ENCODE assay signal across 29 cellular contexts in genomic region chr10:93408788-93409187, GRCh38.
DNase-seq lines count a peak whose midpoint lies in the region; FAIRE-seq lines count a peak whose summit lies in the region.
"Had no signal": no experiment of that assay in that cellular context is flagged by ENCODE, and none has a peak within 500 bp of the region (broad histone marks: within the 10 kb centered on the region; RNA-seq: fewer than 3 reads in every experiment).

No MANE protein-coding gene starts in this region.

- H3K27me3 ChIP-seq in small intestine (ENCODE audit: control insufficient read depth in 2 of 2, insufficient read depth in 2 of 2, low read length in 2 of 2) = no peaks in the 10 kb centered on the region
- H3K27me3 ChIP-seq in effector memory CD4-positive, alpha-beta T cell (replicated peaks; ENCODE audit: control insufficient read depth, insufficient read depth, low read length, poor library complexity, severe bottlenecking) = no peaks in the 10 kb centered on the region
- H3K27me3 ChIP-seq: adrenal gland, gastrocnemius medialis, pancreas, spleen had no signal

- CTCF ChIA-PET in activated naive CD4-positive, alpha-beta T cell treated with anti-CD3 and anti-CD28 coated beads, Interleukin-2, amount 10 ng/mL, durations not matched to agents 7 days and 5 days (lab: Charles Lee) = interaction anchor here (1.5 kb wide), 1 partner anchor 32 kb away, joined by 4 read pairs; no protein-coding TSS in a partner anchor

- H3K27ac ChIP-seq in epithelial cell of prostate = peak overlapping the region; percentile 84
- no peak overlapping the region for H3K27ac ChIP-seq in small intestine (ENCODE audit: low read depth in 1 of 2, low read length in 1 of 2)
- H3K27ac ChIP-seq in effector memory CD4-positive, alpha-beta T cell (ENCODE audit: insufficient read depth, low read length, poor library complexity, severe bottlenecking) = no peak overlapping the region
- H3K27ac ChIP-seq: adrenal gland, gastrocnemius medialis, lower lobe of right lung, pancreas, spleen had no signal

- no peaks in the 10 kb centered on the region for H3K4me1 ChIP-seq in small intestine (ENCODE audit: control insufficient read depth in 2 of 2, insufficient read depth in 1 of 2, low read depth in 1 of 2, low read length in 1 of 2)
- peaks cover 27% of the 10 kb centered on the region for H3K4me1 ChIP-seq in effector memory CD4-positive, alpha-beta T cell (ENCODE audit: control insufficient read depth, insufficient read depth, low read length, poor library complexity, severe bottlenecking)
- H3K4me1 ChIP-seq: adrenal gland, gastrocnemius medialis, pancreas had no signal

- DNase-seq in activated naive CD4-positive, alpha-beta T cell treated with anti-CD3 and anti-CD28 coated beads, Interleukin-2, amount 10 ng/mL, durations not matched to agents 7 days and 5 days = no peak
- DNase-seq in NCI-H146 (lab: John Stamatoyannopoulos, UW) (peak; percentile 62), epithelial cell of prostate (ENCODE audit: low read depth, low spot score) (no peak), small intestine (peak; percentile 29), NCI-H2081 (lab: John Stamatoyannopoulos, UW) (no peak), NCI-H2227 treated with DMSO at 0.1 percent for 48 hours (lab: John Stamatoyannopoulos, UW) (no peak)
- DNase-seq in effector memory CD4-positive, alpha-beta T cell = no peak
- DNase-seq: activated CD4-positive, alpha-beta memory T cell treated with anti-CD3 and anti-CD28 coated beads for 36 hours; activated naive CD4-positive, alpha-beta T cell treated with Interleukin-2 at 50 U/mL for 16 hours; adrenal gland; CD4-positive, CD25-positive, alpha-beta regulatory T cell; DMS 273 treated with DMSO at 0.1 percent for 48 hours; gastrocnemius medialis; HCEC 1CT; Kasumi-1; lower lobe of right lung; NCI-H1436; pancreas; right cardiac atrium; RPMI8226; spleen; stimulated activated CD4-positive, alpha-beta T cell treated with anti-CD3 and anti-CD28 coated beads, Interleukin-2, amount 100 ng/mL, for 24 hours; stimulated activated naive CD8-positive, alpha-beta T cell treated with anti-CD3 and anti-CD28 coated beads, Interleukin-15, Interleukin-2, amounts not matched to agents 100 U/mL and 50 U/mL, for 24 hours had no signal

- peak overlapping the region; percentile 23 for H3K27ac Mint-ChIP-seq in activated naive CD4-positive, alpha-beta T cell treated with anti-CD3 and anti-CD28 coated beads, Interleukin-2, amount 50 U/mL, for 24 hours
- H3K27ac Mint-ChIP-seq in activated naive CD4-positive, alpha-beta T cell treated with anti-CD3 and anti-CD28 coated beads, Interleukin-2, amount 10 ng/mL, durations not matched to agents 7 days and 5 days = no peak overlapping the region
- H3K27ac Mint-ChIP-seq: activated CD4-positive, alpha-beta memory T cell treated with anti-CD3 and anti-CD28 coated beads for 36 hours; activated T-helper 1 cell treated with anti-CD3 and anti-CD28 coated beads, Interleukin-12 subunit alpha, Interleukin-12 subunit beta, Interleukin-2, Interleukin-4 antibody, amounts not matched to agents 30 ng/mL and 10 ng/mL and 1 ng/mL, durations not matched to agents 14 hours and 24 hours and 36 hours; brain; CD4-positive, CD25-positive, alpha-beta regulatory T cell; nephron had no signal

- no peaks in the 10 kb centered on the region for H3K9me3 Mint-ChIP-seq in activated naive CD4-positive, alpha-beta T cell treated with anti-CD3 and anti-CD28 coated beads, Interleukin-2, amount 50 U/mL, for 24 hours
- no peaks in the 10 kb centered on the region for H3K9me3 Mint-ChIP-seq in activated naive CD4-positive, alpha-beta T cell treated with anti-CD3 and anti-CD28 coated beads, Interleukin-2, amount 10 ng/mL, durations not matched to agents 7 days and 5 days
- H3K9me3 Mint-ChIP-seq: activated CD4-positive, alpha-beta memory T cell treated with anti-CD3 and anti-CD28 coated beads for 36 hours; activated T-helper 1 cell treated with anti-CD3 and anti-CD28 coated beads, Interleukin-12 subunit alpha, Interleukin-12 subunit beta, Interleukin-2, Interleukin-4 antibody, amounts not matched to agents 30 ng/mL and 10 ng/mL and 1 ng/mL, durations not matched to agents 14 hours and 24 hours and 36 hours; nephron had no signal

- H3K36me3 ChIP-seq in small intestine (ENCODE audit: control insufficient read depth in 2 of 2, insufficient read depth in 2 of 2, low read length in 2 of 2) = no peaks in the 10 kb centered on the region
- no peaks in the 10 kb centered on the region for H3K36me3 ChIP-seq in effector memory CD4-positive, alpha-beta T cell (ENCODE audit: control insufficient read depth, insufficient read depth, low read length)
- H3K36me3 ChIP-seq: adrenal gland, gastrocnemius medialis, pancreas had no signal

- peaks cover 3% of the 10 kb centered on the region for H3K36me3 Mint-ChIP-seq in activated naive CD4-positive, alpha-beta T cell treated with anti-CD3 and anti-CD28 coated beads, Interleukin-2, amount 50 U/mL, for 24 hours
- H3K36me3 Mint-ChIP-seq in activated naive CD4-positive, alpha-beta T cell treated with anti-CD3 and anti-CD28 coated beads, Interleukin-2, amount 10 ng/mL, durations not matched to agents 7 days and 5 days = no peaks in the 10 kb centered on the region
- H3K36me3 Mint-ChIP-seq: CD4-positive, CD25-positive, alpha-beta regulatory T cell had no signal

- H3K27me3 Mint-ChIP-seq in activated naive CD4-positive, alpha-beta T cell treated with anti-CD3 and anti-CD28 coated beads, Interleukin-2, amount 50 U/mL, for 24 hours = no peaks in the 10 kb centered on the region
- no peaks in the 10 kb centered on the region for H3K27me3 Mint-ChIP-seq in activated naive CD4-positive, alpha-beta T cell treated with anti-CD3 and anti-CD28 coated beads, Interleukin-2, amount 10 ng/mL, durations not matched to agents 7 days and 5 days
- H3K27me3 Mint-ChIP-seq: activated CD4-positive, alpha-beta memory T cell treated with anti-CD3 and anti-CD28 coated beads for 36 hours; brain had no signal

- WGBS in small intestine, 3 donors = 19 to 60% (median 34%) methylated on average over 8 of the region's 8 CpGs

- H3K4me3 Mint-ChIP-seq in activated naive CD4-positive, alpha-beta T cell treated with anti-CD3 and anti-CD28 coated beads, Interleukin-2, amount 50 U/mL, for 24 hours = no peak overlapping the region
- no peak overlapping the region for H3K4me3 Mint-ChIP-seq in activated naive CD4-positive, alpha-beta T cell treated with anti-CD3 and anti-CD28 coated beads, Interleukin-2, amount 10 ng/mL, durations not matched to agents 7 days and 5 days
- H3K4me3 Mint-ChIP-seq: activated CD4-positive, alpha-beta memory T cell treated with anti-CD3 and anti-CD28 coated beads for 36 hours; activated T-helper 1 cell treated with anti-CD3 and anti-CD28 coated beads, Interleukin-12 subunit alpha, Interleukin-12 subunit beta, Interleukin-2, Interleukin-4 antibody, amounts not matched to agents 30 ng/mL and 10 ng/mL and 1 ng/mL, durations not matched to agents 14 hours and 24 hours and 36 hours; brain; CD4-positive, CD25-positive, alpha-beta regulatory T cell; nephron had no signal

- H3K4me1 Mint-ChIP-seq in activated naive CD4-positive, alpha-beta T cell treated with anti-CD3 and anti-CD28 coated beads, Interleukin-2, amount 50 U/mL, for 24 hours = peaks cover 58% of the 10 kb centered on the region
- H3K4me1 Mint-ChIP-seq in activated naive CD4-positive, alpha-beta T cell treated with anti-CD3 and anti-CD28 coated beads, Interleukin-2, amount 10 ng/mL, durations not matched to agents 7 days and 5 days = peaks cover 38% of the 10 kb centered on the region
- H3K4me1 Mint-ChIP-seq: brain had no signal

- H3K9me3 ChIP-seq in small intestine (ENCODE audit: control insufficient read depth, low read depth) = no peaks in the 10 kb centered on the region
- H3K9me3 ChIP-seq in effector memory CD4-positive, alpha-beta T cell (ENCODE audit: control insufficient read depth, low read length) = no peaks in the 10 kb centered on the region
- H3K9me3 ChIP-seq: adrenal gland, gastrocnemius medialis, lower lobe of right lung, pancreas, spleen had no signal

- FAIRE-seq in small intestine (lab: Jason Lieb, UNC) = no peak
- FAIRE-seq: A204.1, GM12892, pancreas had no signal

- H3K4me3 ChIP-seq in small intestine (ENCODE audit: low read depth in 1 of 2, low read length in 2 of 2) = no peak overlapping the region
- H3K4me3 ChIP-seq in effector memory CD4-positive, alpha-beta T cell (ENCODE audit: insufficient read depth, low read depth, low read length, poor library complexity, severe bottlenecking) = no peak overlapping the region
- H3K4me3 ChIP-seq: adrenal gland, gastrocnemius medialis, lower lobe of right lung, pancreas, spleen had no signal

Comparison
In these comparisons a context has a peak if more than half of its experiments do, and no peak if none do; other contexts are left out.
1. DNase-seq: peak in NCI-H146 (single experiment) and small intestine (single experiment); none in activated naive CD4-positive, alpha-beta T cell treated with anti-CD3 and anti-CD28 coated beads, Interleukin-2, amount 10 ng/mL, durations not matched to agents 7 days and 5 days (single experiment), epithelial cell of prostate (single experiment), NCI-H2081 (0 of 2), effector memory CD4-positive, alpha-beta T cell (0 of 3) and NCI-H2227 treated with DMSO at 0.1 percent for 48 hours (single experiment).